ENCODE assay signal across 1 cellular context in genomic region chr22:37731804-37732471, GRCh38.
TF ChIP-seq lines count a peak whose summit lies in the region.

No MANE protein-coding gene starts in this region.

TF ChIP-seq in HepG2, 621 proteins besides CTCF, POLR2A, EP300 and RAD21 (continued from another document and continues in another):
- TF ChIP-seq ZNF276 (CRISPR knock-in tag; IDR thresholded peaks at IDR 0.05; ENCODE audit: low read depth) (peak; percentile 86), TIGD3 (CRISPR knock-in tag; IDR thresholded peaks at IDR 0.05; ENCODE audit: borderline replicate concordance) (no peak), HNF1B (CRISPR knock-in tag; IDR thresholded peaks at IDR 0.05) (peak; percentile 99), YEATS2 (CRISPR knock-in tag; IDR thresholded peaks at IDR 0.05; ENCODE audit: borderline replicate concordance) (peak; percentile 69; the same call in 1 of the 2 replicates), ZMYM4 (CRISPR knock-in tag; IDR thresholded peaks at IDR 0.05) (peak; percentile 79), FOXP1 (IDR thresholded peaks at IDR 0.05) (no peak), FOXP1 (CRISPR knock-in tag; IDR thresholded peaks at IDR 0.05) (peak; percentile 79), MAFK (conservative IDR thresholded peaks at IDR 0.05 in 1 of 2, IDR thresholded peaks at IDR 0.05 in 1 of 2; ENCODE audit: low read length in 2 of 2) (no peak), TCF12 (IDR thresholded peaks at IDR 0.05) (no peak), TCF12 (CRISPR knock-in tag; IDR thresholded peaks at IDR 0.05) (no peak), DPF2 (CRISPR knock-in tag; IDR thresholded peaks at IDR 0.05; ENCODE audit: borderline replicate concordance, low read depth) (peak; percentile 56; the same call in 1 of the 2 replicates), ZBTB25 (CRISPR knock-in tag; IDR thresholded peaks at IDR 0.05) (peak; percentile 77), BCLAF1 (IDR thresholded peaks at IDR 0.05) (no peak), CCAR2 (optimal IDR thresholded peaks at IDR 0.05; ENCODE audit: low read depth, low read length) (no peak), ZNF597 (CRISPR knock-in tag; IDR thresholded peaks at IDR 0.05) (no peak), PTBP1 (IDR thresholded peaks at IDR 0.05; ENCODE audit: low read depth, low read length, poor library complexity, severe bottlenecking) (no peak), ZNF296 (CRISPR knock-in tag; conservative IDR thresholded peaks at IDR 0.05) (0 out of 2 replicates have a peak, but pooled peaks have one; percentile 21), MAF1 (CRISPR knock-in tag; IDR thresholded peaks at IDR 0.05; ENCODE audit: borderline replicate concordance) (no peak), AKNA (CRISPR knock-in tag; IDR thresholded peaks at IDR 0.05; ENCODE audit: borderline replicate concordance) (no peak), PRDM4 (CRISPR knock-in tag; IDR thresholded peaks at IDR 0.05; ENCODE audit: borderline replicate concordance) (no peak), SOX6 (IDR thresholded peaks at IDR 0.05) (no peak), SOX6 (CRISPR knock-in tag; IDR thresholded peaks at IDR 0.05) (peak; percentile 90), ZNF235 (CRISPR knock-in tag; IDR thresholded peaks at IDR 0.05; ENCODE audit: borderline replicate concordance) (no peak), ZNF574 (CRISPR knock-in tag; IDR thresholded peaks at IDR 0.05) (peak; percentile 83), ZNF317 (CRISPR knock-in tag; IDR thresholded peaks at IDR 0.05) (0 out of 2 replicates have a peak, but pooled peaks have one; percentile 48), SPEN (CRISPR knock-in tag; IDR thresholded peaks at IDR 0.05; ENCODE audit: low read depth) (peak; percentile 80), ZMAT3 (CRISPR knock-in tag; conservative IDR thresholded peaks at IDR 0.05) (0 out of 2 replicates have a peak, but pooled peaks have one; percentile 30), ISL2 (CRISPR knock-in tag; IDR thresholded peaks at IDR 0.05) (peak; percentile 55; the same call in 1 of the 2 replicates), ZKSCAN1 (IDR thresholded peaks at IDR 0.05; ENCODE audit: low read length) (no peak), TP53 (CRISPR knock-in tag; conservative IDR thresholded peaks at IDR 0.05) (no peak), GPBP1L1 (CRISPR knock-in tag; IDR thresholded peaks at IDR 0.05) (no peak), JUNB (CRISPR knock-in tag; IDR thresholded peaks at IDR 0.05; ENCODE audit: borderline replicate concordance) (no peak), ZNF260 (CRISPR knock-in tag; IDR thresholded peaks at IDR 0.05; ENCODE audit: borderline replicate concordance, low read depth) (no peak)
